In genomic region chr10:119199231-119199992, GRCh38 we compare ENCODE assay signal across 1 cellular context.
TF ChIP-seq lines count a peak whose summit lies in the region.

No MANE protein-coding gene starts in this region.

TF ChIP-seq in HepG2, 621 proteins besides CTCF, POLR2A, EP300 and RAD21 (continues in another document):
- no peak for TF ChIP-seq ELF1 (CRISPR knock-in tag; IDR thresholded peaks at IDR 0.05)
- TF ChIP-seq THAP11 (CRISPR knock-in tag; IDR thresholded peaks at IDR 0.05): peak; percentile 60
- no peak for TF ChIP-seq PAX8 (CRISPR knock-in tag; IDR thresholded peaks at IDR 0.05; ENCODE audit: borderline replicate concordance)
- peak; percentile 36; the same call in 1 of the 2 replicates for TF ChIP-seq IRF2 (CRISPR knock-in tag; IDR thresholded peaks at IDR 0.05)
- no peak for TF ChIP-seq TFDP2 (CRISPR knock-in tag; IDR thresholded peaks at IDR 0.05)
- peak; percentile 61; the same call in 1 of the 2 replicates for TF ChIP-seq THRA (CRISPR knock-in tag; IDR thresholded peaks at IDR 0.05; ENCODE audit: borderline replicate concordance)
- no peak for TF ChIP-seq AHR (CRISPR knock-in tag; IDR thresholded peaks at IDR 0.05)
- TF ChIP-seq PATZ1 (CRISPR knock-in tag; IDR thresholded peaks at IDR 0.05): peak; percentile 41; the same call in 1 of the 2 replicates
- TF ChIP-seq CEBPG (CRISPR knock-in tag; IDR thresholded peaks at IDR 0.05): peak; percentile 53
- TF ChIP-seq DZIP1 (CRISPR knock-in tag; IDR thresholded peaks at IDR 0.05): no peak
- no peak for TF ChIP-seq ZUFSP (CRISPR knock-in tag; IDR thresholded peaks at IDR 0.05; ENCODE audit: borderline replicate concordance)
- no peak for TF ChIP-seq NFKBIZ (CRISPR knock-in tag; IDR thresholded peaks at IDR 0.05)
- TF ChIP-seq SRSF1 (optimal IDR thresholded peaks at IDR 0.05; ENCODE audit: low read depth, low read length): no peak
- peak; percentile 46; the same call in 1 of the 2 replicates for TF ChIP-seq HINFP (CRISPR knock-in tag; IDR thresholded peaks at IDR 0.05; ENCODE audit: low read depth)
- 0 out of 2 replicates have a peak, but pooled peaks have one; percentile 38 for TF ChIP-seq ZNF510 (CRISPR knock-in tag; IDR thresholded peaks at IDR 0.05; ENCODE audit: low read depth)
- no peak for TF ChIP-seq CREBL2 (CRISPR knock-in tag; IDR thresholded peaks at IDR 0.05; ENCODE audit: borderline replicate concordance)
- no peak for TF ChIP-seq SOX6 (IDR thresholded peaks at IDR 0.05)
- peak; percentile 35; the same call in 1 of the 2 replicates for TF ChIP-seq SOX6 (CRISPR knock-in tag; IDR thresholded peaks at IDR 0.05)
- TF ChIP-seq LCORL (IDR thresholded peaks at IDR 0.05): no peak
- 0 out of 2 replicates have a peak, but pooled peaks have one; percentile 6 for TF ChIP-seq LCORL (CRISPR knock-in tag; IDR thresholded peaks at IDR 0.05)
- no peak for TF ChIP-seq SSRP1 (CRISPR knock-in tag; IDR thresholded peaks at IDR 0.05)
- TF ChIP-seq ZNF572 (CRISPR knock-in tag; IDR thresholded peaks at IDR 0.05): peak; percentile 60; the same call in 1 of the 2 replicates
- TF ChIP-seq ZNF609 (CRISPR knock-in tag; IDR thresholded peaks at IDR 0.05; ENCODE audit: borderline replicate concordance): no peak
- TF ChIP-seq PTBP1 (IDR thresholded peaks at IDR 0.05; ENCODE audit: low read depth, low read length, poor library complexity, severe bottlenecking): no peak
- TF ChIP-seq GATAD2A (CRISPR knock-in tag; IDR thresholded peaks at IDR 0.05): peak; percentile 70; the same call in 1 of the 2 replicates
- TF ChIP-seq FOXC1 (CRISPR knock-in tag; IDR thresholded peaks at IDR 0.05; ENCODE audit: borderline replicate concordance): no peak
- peak; percentile 37; the same call in 1 of the 2 replicates for TF ChIP-seq KDM2A (CRISPR knock-in tag; IDR thresholded peaks at IDR 0.05; ENCODE audit: borderline replicate concordance, low read depth)
- TF ChIP-seq PPARG (CRISPR knock-in tag; conservative IDR thresholded peaks at IDR 0.05): 0 out of 2 replicates have a peak, but pooled peaks have one; percentile 27
- no peak for TF ChIP-seq ZZZ3 (CRISPR knock-in tag; IDR thresholded peaks at IDR 0.05; ENCODE audit: borderline replicate concordance)
- no peak for TF ChIP-seq ZFP36L2 (CRISPR knock-in tag; IDR thresholded peaks at IDR 0.05)
- no peak for TF ChIP-seq ARNTL (CRISPR knock-in tag; IDR thresholded peaks at IDR 0.05)
- TF ChIP-seq MED8 (CRISPR knock-in tag; IDR thresholded peaks at IDR 0.05; ENCODE audit: insufficient replicate concordance): no peak
- peak; percentile 9; the same call in 1 of the 2 replicates for TF ChIP-seq ZNF350 (CRISPR knock-in tag; IDR thresholded peaks at IDR 0.05; ENCODE audit: borderline replicate concordance, low read depth)
- TF ChIP-seq SALL1 (CRISPR knock-in tag; IDR thresholded peaks at IDR 0.05): peak; percentile 57
- TF ChIP-seq NCOA5 (CRISPR knock-in tag; IDR thresholded peaks at IDR 0.05): no peak
- no peak for TF ChIP-seq IRF9 (CRISPR knock-in tag; IDR thresholded peaks at IDR 0.05; ENCODE audit: borderline replicate concordance)
- no peak for TF ChIP-seq ZNF260 (CRISPR knock-in tag; IDR thresholded peaks at IDR 0.05; ENCODE audit: borderline replicate concordance, low read depth)
- no peak for TF ChIP-seq ZNF281 (CRISPR knock-in tag; IDR thresholded peaks at IDR 0.05; ENCODE audit: borderline replicate concordance)
- no peak for TF ChIP-seq NR2F6 (IDR thresholded peaks at IDR 0.05)
- TF ChIP-seq NR2F6 (CRISPR knock-in tag; IDR thresholded peaks at IDR 0.05): peak; percentile 36; the same call in 1 of the 2 replicates
